ENCODE assay signal across 1 cellular context in the genomic region with DNA sequence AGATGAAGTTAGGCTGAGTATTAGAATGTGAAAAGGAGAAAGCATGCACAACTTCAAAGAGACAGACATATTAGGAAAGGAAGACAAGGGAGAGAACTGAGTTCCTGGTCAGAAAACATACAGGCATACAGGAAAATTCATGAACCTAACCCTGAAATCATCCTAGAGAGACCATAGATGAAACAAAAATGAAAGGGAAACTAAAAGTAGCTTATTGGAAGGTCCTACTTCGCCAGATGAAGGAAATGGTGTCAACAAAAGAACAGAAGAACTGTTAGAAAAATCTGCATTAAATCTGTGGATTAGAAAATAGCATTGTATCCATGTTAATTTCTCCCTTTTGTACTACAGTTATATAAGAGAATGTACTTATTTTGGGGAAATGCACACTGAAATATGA.
TF ChIP-seq lines count a peak whose summit lies in the region.

No MANE protein-coding gene starts in this region.

TF ChIP-seq in WTC11, 78 proteins besides CTCF, POLR2A, EP300 and RAD21 (continued from another document):
- TF ChIP-seq EMX1 (CRISPR knock-in tag; IDR thresholded peaks at IDR 0.05) (no peak), ETV6 (CRISPR knock-in tag; IDR thresholded peaks at IDR 0.05) (no peak), NR3C1 (CRISPR knock-in tag; conservative IDR thresholded peaks at IDR 0.05; ENCODE audit: low read depth) (no peak), ZNF317 (CRISPR knock-in tag; IDR thresholded peaks at IDR 0.05; ENCODE audit: borderline replicate concordance, low read depth) (no peak), MXD4 (CRISPR knock-in tag; IDR thresholded peaks at IDR 0.05; ENCODE audit: borderline replicate concordance) (no peak), PRRX2 (CRISPR knock-in tag; IDR thresholded peaks at IDR 0.05) (no peak), NR1H2 (CRISPR knock-in tag; IDR thresholded peaks at IDR 0.05) (no peak)
- TF ChIP-seq, protein P1, sequence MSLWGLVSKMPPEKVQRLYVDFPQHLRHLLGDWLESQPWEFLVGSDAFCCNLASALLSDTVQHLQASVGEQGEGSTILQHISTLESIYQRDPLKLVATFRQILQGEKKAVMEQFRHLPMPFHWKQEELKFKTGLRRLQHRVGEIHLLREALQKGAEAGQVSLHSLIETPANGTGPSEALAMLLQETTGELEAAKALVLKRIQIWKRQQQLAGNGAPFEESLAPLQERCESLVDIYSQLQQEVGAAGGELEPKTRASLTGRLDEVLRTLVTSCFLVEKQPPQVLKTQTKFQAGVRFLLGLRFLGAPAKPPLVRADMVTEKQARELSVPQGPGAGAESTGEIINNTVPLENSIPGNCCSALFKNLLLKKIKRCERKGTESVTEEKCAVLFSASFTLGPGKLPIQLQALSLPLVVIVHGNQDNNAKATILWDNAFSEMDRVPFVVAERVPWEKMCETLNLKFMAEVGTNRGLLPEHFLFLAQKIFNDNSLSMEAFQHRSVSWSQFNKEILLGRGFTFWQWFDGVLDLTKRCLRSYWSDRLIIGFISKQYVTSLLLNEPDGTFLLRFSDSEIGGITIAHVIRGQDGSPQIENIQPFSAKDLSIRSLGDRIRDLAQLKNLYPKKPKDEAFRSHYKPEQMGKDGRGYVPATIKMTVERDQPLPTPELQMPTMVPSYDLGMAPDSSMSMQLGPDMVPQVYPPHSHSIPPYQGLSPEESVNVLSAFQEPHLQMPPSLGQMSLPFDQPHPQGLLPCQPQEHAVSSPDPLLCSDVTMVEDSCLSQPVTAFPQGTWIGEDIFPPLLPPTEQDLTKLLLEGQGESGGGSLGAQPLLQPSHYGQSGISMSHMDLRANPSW (CRISPR knock-in tag; conservative IDR thresholded peaks at IDR 0.05; ENCODE audit: low read depth) = no peak
- TF ChIP-seq, protein P2, sequence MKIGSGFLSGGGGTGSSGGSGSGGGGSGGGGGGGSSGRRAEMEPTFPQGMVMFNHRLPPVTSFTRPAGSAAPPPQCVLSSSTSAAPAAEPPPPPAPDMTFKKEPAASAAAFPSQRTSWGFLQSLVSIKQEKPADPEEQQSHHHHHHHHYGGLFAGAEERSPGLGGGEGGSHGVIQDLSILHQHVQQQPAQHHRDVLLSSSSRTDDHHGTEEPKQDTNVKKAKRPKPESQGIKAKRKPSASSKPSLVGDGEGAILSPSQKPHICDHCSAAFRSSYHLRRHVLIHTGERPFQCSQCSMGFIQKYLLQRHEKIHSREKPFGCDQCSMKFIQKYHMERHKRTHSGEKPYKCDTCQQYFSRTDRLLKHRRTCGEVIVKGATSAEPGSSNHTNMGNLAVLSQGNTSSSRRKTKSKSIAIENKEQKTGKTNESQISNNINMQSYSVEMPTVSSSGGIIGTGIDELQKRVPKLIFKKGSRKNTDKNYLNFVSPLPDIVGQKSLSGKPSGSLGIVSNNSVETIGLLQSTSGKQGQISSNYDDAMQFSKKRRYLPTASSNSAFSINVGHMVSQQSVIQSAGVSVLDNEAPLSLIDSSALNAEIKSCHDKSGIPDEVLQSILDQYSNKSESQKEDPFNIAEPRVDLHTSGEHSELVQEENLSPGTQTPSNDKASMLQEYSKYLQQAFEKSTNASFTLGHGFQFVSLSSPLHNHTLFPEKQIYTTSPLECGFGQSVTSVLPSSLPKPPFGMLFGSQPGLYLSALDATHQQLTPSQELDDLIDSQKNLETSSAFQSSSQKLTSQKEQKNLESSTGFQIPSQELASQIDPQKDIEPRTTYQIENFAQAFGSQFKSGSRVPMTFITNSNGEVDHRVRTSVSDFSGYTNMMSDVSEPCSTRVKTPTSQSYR (CRISPR knock-in tag; IDR thresholded peaks at IDR 0.05) = no peak
- TF ChIP-seq, protein P3, sequence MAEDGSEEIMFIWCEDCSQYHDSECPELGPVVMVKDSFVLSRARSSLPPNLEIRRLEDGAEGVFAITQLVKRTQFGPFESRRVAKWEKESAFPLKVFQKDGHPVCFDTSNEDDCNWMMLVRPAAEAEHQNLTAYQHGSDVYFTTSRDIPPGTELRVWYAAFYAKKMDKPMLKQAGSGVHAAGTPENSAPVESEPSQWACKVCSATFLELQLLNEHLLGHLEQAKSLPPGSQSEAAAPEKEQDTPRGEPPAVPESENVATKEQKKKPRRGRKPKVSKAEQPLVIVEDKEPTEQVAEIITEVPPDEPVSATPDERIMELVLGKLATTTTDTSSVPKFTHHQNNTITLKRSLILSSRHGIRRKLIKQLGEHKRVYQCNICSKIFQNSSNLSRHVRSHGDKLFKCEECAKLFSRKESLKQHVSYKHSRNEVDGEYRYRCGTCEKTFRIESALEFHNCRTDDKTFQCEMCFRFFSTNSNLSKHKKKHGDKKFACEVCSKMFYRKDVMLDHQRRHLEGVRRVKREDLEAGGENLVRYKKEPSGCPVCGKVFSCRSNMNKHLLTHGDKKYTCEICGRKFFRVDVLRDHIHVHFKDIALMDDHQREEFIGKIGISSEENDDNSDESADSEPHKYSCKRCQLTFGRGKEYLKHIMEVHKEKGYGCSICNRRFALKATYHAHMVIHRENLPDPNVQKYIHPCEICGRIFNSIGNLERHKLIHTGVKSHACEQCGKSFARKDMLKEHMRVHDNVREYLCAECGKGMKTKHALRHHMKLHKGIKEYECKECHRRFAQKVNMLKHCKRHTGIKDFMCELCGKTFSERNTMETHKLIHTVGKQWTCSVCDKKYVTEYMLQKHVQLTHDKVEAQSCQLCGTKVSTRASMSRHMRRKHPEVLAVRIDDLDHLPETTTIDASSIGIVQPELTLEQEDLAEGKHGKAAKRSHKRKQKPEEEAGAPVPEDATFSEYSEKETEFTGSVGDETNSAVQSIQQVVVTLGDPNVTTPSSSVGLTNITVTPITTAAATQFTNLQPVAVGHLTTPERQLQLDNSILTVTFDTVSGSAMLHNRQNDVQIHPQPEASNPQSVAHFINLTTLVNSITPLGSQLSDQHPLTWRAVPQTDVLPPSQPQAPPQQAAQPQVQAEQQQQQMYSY (CRISPR knock-in tag; IDR thresholded peaks at IDR 0.05) = no peak
- TF ChIP-seq, protein P4, sequence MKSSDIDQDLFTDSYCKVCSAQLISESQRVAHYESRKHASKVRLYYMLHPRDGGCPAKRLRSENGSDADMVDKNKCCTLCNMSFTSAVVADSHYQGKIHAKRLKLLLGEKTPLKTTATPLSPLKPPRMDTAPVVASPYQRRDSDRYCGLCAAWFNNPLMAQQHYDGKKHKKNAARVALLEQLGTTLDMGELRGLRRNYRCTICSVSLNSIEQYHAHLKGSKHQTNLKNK (CRISPR knock-in tag; IDR thresholded peaks at IDR 0.05) = no peak
- TF ChIP-seq, protein P5, sequence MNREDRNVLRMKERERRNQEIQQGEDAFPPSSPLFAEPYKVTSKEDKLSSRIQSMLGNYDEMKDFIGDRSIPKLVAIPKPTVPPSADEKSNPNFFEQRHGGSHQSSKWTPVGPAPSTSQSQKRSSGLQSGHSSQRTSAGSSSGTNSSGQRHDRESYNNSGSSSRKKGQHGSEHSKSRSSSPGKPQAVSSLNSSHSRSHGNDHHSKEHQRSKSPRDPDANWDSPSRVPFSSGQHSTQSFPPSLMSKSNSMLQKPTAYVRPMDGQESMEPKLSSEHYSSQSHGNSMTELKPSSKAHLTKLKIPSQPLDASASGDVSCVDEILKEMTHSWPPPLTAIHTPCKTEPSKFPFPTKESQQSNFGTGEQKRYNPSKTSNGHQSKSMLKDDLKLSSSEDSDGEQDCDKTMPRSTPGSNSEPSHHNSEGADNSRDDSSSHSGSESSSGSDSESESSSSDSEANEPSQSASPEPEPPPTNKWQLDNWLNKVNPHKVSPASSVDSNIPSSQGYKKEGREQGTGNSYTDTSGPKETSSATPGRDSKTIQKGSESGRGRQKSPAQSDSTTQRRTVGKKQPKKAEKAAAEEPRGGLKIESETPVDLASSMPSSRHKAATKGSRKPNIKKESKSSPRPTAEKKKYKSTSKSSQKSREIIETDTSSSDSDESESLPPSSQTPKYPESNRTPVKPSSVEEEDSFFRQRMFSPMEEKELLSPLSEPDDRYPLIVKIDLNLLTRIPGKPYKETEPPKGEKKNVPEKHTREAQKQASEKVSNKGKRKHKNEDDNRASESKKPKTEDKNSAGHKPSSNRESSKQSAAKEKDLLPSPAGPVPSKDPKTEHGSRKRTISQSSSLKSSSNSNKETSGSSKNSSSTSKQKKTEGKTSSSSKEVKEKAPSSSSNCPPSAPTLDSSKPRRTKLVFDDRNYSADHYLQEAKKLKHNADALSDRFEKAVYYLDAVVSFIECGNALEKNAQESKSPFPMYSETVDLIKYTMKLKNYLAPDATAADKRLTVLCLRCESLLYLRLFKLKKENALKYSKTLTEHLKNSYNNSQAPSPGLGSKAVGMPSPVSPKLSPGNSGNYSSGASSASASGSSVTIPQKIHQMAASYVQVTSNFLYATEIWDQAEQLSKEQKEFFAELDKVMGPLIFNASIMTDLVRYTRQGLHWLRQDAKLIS (CRISPR knock-in tag; IDR thresholded peaks at IDR 0.05; ENCODE audit: borderline replicate concordance) = no peak
